1 cellular context compared by ENCODE assay signal in genomic region chr4:32251126-32251525, GRCh38.
TF ChIP-seq lines count a peak whose summit lies in the region.

No MANE protein-coding gene starts in this region.

TF ChIP-seq in K562, 482 proteins besides CTCF, POLR2A, EP300 and RAD21 (continued from another document):
- TF ChIP-seq ZNF133 (CRISPR knock-in tag; IDR thresholded peaks at IDR 0.05) (no peak), MBD1 (CRISPR knock-in tag; IDR thresholded peaks at IDR 0.05) (no peak), MLLT1 (IDR thresholded peaks at IDR 0.05) (no peak)
